In genomic region chr12:97386133-97386581, GRCh38 we compare ENCODE assay signal across 1 cellular context.
TF ChIP-seq lines count a peak whose summit lies in the region.

No MANE protein-coding gene starts in this region.

TF ChIP-seq in GM23338, 12 proteins besides CTCF, POLR2A, EP300 and RAD21 (continued from another document):
- TF ChIP-seq ZNF462 (CRISPR knock-in tag; IDR thresholded peaks at IDR 0.05) (no peak), ZNF114 (CRISPR knock-in tag; IDR thresholded peaks at IDR 0.05) (no peak), ETS1 (IDR thresholded peaks at IDR 0.05) (no peak), JUNB (IDR thresholded peaks at IDR 0.05; ENCODE audit: unreplicated experiment) (no peak), NANOG (IDR thresholded peaks at IDR 0.05; ENCODE audit: borderline replicate concordance) (no peak)
TF ChIP-seq in GM23338: peak in this region for 0.
